In the genomic region with DNA sequence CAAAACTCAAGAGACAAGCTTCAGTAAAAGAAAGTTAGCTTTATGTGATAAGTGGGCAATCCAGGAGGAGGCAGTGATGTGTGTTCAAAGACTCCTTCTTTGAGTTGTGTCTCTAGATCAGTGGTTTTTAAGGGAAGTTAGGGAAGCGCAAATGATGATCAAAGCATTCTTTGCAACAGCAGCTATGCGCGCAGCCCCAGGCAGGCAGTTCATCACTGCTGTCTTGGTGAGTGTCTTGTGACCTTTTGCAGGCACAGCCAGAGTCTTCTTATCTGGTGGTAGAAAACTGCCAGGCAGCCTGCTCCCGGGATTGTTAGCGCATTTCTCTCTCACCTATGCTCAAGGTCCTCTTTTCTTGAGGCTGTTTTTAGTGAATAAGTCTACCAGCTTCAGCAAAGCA, we compare ENCODE assay signal across 14 cellular contexts.
"Had no signal": no experiment of that assay in that cellular context is flagged by ENCODE, and none has a peak within 500 bp of the region (broad histone marks: within the 10 kb centered on the region; RNA-seq: fewer than 3 reads in every experiment).

No MANE protein-coding gene starts in this region.

- ATAC-seq: activated CD4-positive, CD25-positive, alpha-beta regulatory T cell treated with anti-CD3 and anti-CD28 coated beads, Interleukin-2, amount 50 U/mL, for 24 hours; activated CD8-positive, alpha-beta memory T cell treated with anti-CD3 and anti-CD28 coated beads, Interleukin-2, amount 10 ng/mL, durations not matched to agents 7 days and 5 days; heart right ventricle; natural killer cell; stimulated activated naive CD8-positive, alpha-beta T cell treated with anti-CD3 and anti-CD28 coated beads, Interleukin-15, Interleukin-2, amounts not matched to agents 100 U/mL and 50 U/mL, for 24 hours had no signal

- H3K27ac ChIP-seq: heart right ventricle, suprapubic skin, uterus had no signal

- H3K9me3 ChIP-seq: suprapubic skin, uterus had no signal

- H3K36me3 ChIP-seq: heart right ventricle, suprapubic skin, uterus had no signal

- H3K27me3 ChIP-seq: uterus had no signal

- H3K4me3 ChIP-seq: heart right ventricle, lung, suprapubic skin, uterus had no signal

- DNase-seq: activated CD4-positive, alpha-beta T cell treated with anti-CD3 and anti-CD28 coated beads, Interleukin-2, amount 50 U/mL, for 4 hours; activated CD8-positive, alpha-beta memory T cell treated with anti-CD3 and anti-CD28 coated beads, Interleukin-2, amount 10 ng/mL, durations not matched to agents 7 days and 5 days; activated effector memory CD4-positive, alpha-beta T cell treated with Interleukin-2 at 50 U/mL for 16 hours; activated T-cell treated with anti-CD3 and anti-CD28 coated beads, Interleukin-2, amount 50 U/mL, for 24 hours; amygdala; cerebellar nuclear complex; heart right ventricle; natural killer cell; stimulated activated CD4-positive, alpha-beta T cell treated with anti-CD3 and anti-CD28 coated beads, Interleukin-12 subunit alpha, Interleukin-12 subunit beta, amount 100 ng/mL, for 4 hours; stimulated activated naive CD8-positive, alpha-beta T cell treated with anti-CD3 and anti-CD28 coated beads, Interleukin-15, Interleukin-2, amounts not matched to agents 100 U/mL and 50 U/mL, for 24 hours; uterus had no signal

- H3K4me1 ChIP-seq: heart right ventricle, suprapubic skin, uterus had no signal
